Comparison of ENCODE assay signal across 24 cellular contexts in genomic region chr4:21744046-21744445, GRCh38.
"Had no signal": no experiment of that assay in that cellular context is flagged by ENCODE, and none has a peak within 500 bp of the region (broad histone marks: within the 10 kb centered on the region; RNA-seq: fewer than 3 reads in every experiment).

No MANE protein-coding gene starts in this region.

- H3K9me3 ChIP-seq: esophagus muscularis mucosa, lower lobe of right lung, ovary, psoas muscle, sigmoid colon, testis, tibial artery, upper lobe of left lung had no signal

- ATAC-seq: left ventricle myocardium superior; lower lobe of right lung; naive thymus-derived CD8-positive, alpha-beta T cell; psoas muscle; right cardiac atrium; stimulated activated memory B cell treated with anti-CD40 and anti-IgM and Interleukin-4, amounts not matched to agents 10 μg/mL and 1 μg/mL and 100 μg/mL, for 72 hours; stimulated activated naive CD8-positive, alpha-beta T cell treated with anti-CD3 and anti-CD28 coated beads, Interleukin-15, Interleukin-2, amounts not matched to agents 100 U/mL and 50 U/mL, for 24 hours had no signal

- H3K4me3 ChIP-seq: coronary artery, esophagus muscularis mucosa, lower lobe of right lung, ovary, psoas muscle, sigmoid colon, testis, tibial artery, upper lobe of left lung had no signal

- H3K27ac ChIP-seq: coronary artery, esophagus muscularis mucosa, lower lobe of right lung, ovary, psoas muscle, sigmoid colon, testis, tibial artery, upper lobe of left lung had no signal

- DNase-seq: dermis blood vessel endothelial cell; effector memory CD4-positive, alpha-beta T cell; hypothalamus; immature natural killer cell; islet precursor cell; kidney glomerular epithelial cell; left ventricle myocardium superior; lower lobe of right lung; naive thymus-derived CD8-positive, alpha-beta T cell; occipital lobe; ovary; posterior cingulate gyrus; psoas muscle; right cardiac atrium; sigmoid colon; stimulated activated CD4-positive, alpha-beta T cell treated with anti-CD3 and anti-CD28 coated beads, Interleukin-4, amount 100 ng/mL, for 4 hours; stimulated activated naive CD8-positive, alpha-beta T cell treated with anti-CD3 and anti-CD28 coated beads, Interleukin-15, Interleukin-2, amounts not matched to agents 100 U/mL and 50 U/mL, for 24 hours; substantia nigra; tibial artery; upper lobe of left lung had no signal

- H3K4me1 ChIP-seq: esophagus muscularis mucosa, lower lobe of right lung, psoas muscle, sigmoid colon, testis, tibial artery, upper lobe of left lung had no signal

- H3K27me3 ChIP-seq: esophagus muscularis mucosa, ovary, sigmoid colon, testis, tibial artery, upper lobe of left lung had no signal

- H3K36me3 ChIP-seq: esophagus muscularis mucosa, lower lobe of right lung, ovary, sigmoid colon, tibial artery, upper lobe of left lung had no signal
